Comparison of ENCODE assay signal across 20 cellular contexts in genomic region chr10:34736976-34737771, GRCh38.
DNase-seq lines count a peak whose midpoint lies in the region; ATAC-seq and TF ChIP-seq lines count a peak whose summit lies in the region.
"Had no signal": no experiment of that assay in that cellular context is flagged by ENCODE, and none has a peak within 500 bp of the region (broad histone marks: within the 10 kb centered on the region; RNA-seq: fewer than 3 reads in every experiment).

No MANE protein-coding gene starts in this region.

- H3K4me2 ChIP-seq in DND-41 (ENCODE audit: insufficient read depth, low read length), result no peak overlapping the region

- POLR2A ChIA-PET in CD8-positive, alpha-beta T cell (lab: Charles Lee), result no interaction called here

- DNase-seq in DND-41 (no peak), epithelial cell of proximal tubule (ENCODE audit: low read depth) (no peak), KBM-7 (no peak), DMS 273 treated with DMSO at 0.1 percent for 48 hours (lab: John Stamatoyannopoulos, UW) (no peak)
- DNase-seq in stimulated activated CD4-positive, alpha-beta T cell treated with anti-CD3 and anti-CD28 coated beads, Interleukin-4, amount 100 ng/mL, for 1 hour, result no peak
- no peak for DNase-seq in CD8-positive, alpha-beta T cell
- DNase-seq: activated CD8-positive, alpha-beta memory T cell treated with anti-CD3 and anti-CD28 coated beads for 24 hours; amygdala; erythroblast; islet precursor cell; NCI-H187 treated with DMSO at 0.1 percent for 48 hours; NCI-H69; stimulated activated naive CD4-positive, alpha-beta T cell; SW 1271 had no signal

- H2AFZ ChIP-seq in DND-41 (ENCODE audit: low read depth, low read length), result no peak overlapping the region

- intact Hi-C loops in CD8-positive, alpha-beta T cell (cut with DNase I, micrococcal nuclease), result no loop called here

- H3K4me3 Mint-ChIP-seq in nephron, result peak overlapping the region; percentile 17 to 59 (median 56)
- H3K4me3 Mint-ChIP-seq in CD8-positive, alpha-beta T cell, result no peak overlapping the region
- H3K4me3 Mint-ChIP-seq: activated T-helper 17 cell treated with anti-CD3 and anti-CD28 coated beads, Interleukin-2, amount 50 U/mL, for 72 hours; dendritic cell treated with granulocyte-macrophage colony-stimulating factor and Interleukin-4, amounts not matched to agents 40 ng/mL and 50 ng/mL, for 4 days had no signal

- no peaks in the 10 kb centered on the region for H3K27me3 ChIP-seq in DND-41 (ENCODE audit: insufficient read depth, low read length, poor library complexity)
- H3K27me3 ChIP-seq in CD8-positive, alpha-beta T cell (ENCODE audit: insufficient read depth, low read length), result no peaks in the 10 kb centered on the region

- peaks cover 29% of the 10 kb centered on the region for H3K4me1 ChIP-seq in DND-41 (ENCODE audit: insufficient read depth, low read length)
- H3K4me1 ChIP-seq in CD8-positive, alpha-beta T cell (ENCODE audit: insufficient read depth, low read length), result no peaks in the 10 kb centered on the region

- no peak for ATAC-seq in DND-41 (ENCODE audit: insufficient read depth, low read depth)
- no peak for ATAC-seq in CD8-positive, alpha-beta T cell
- ATAC-seq: activated T-helper 17 cell treated with anti-CD3 and anti-CD28 coated beads, Interleukin-2, amount 50 U/mL, for 72 hours had no signal

- no peaks in the 10 kb centered on the region for H3K27me3 Mint-ChIP-seq in nephron (ENCODE audit: low read depth)
- peaks cover 11% of the 10 kb centered on the region for H3K27me3 Mint-ChIP-seq in CD8-positive, alpha-beta T cell (ENCODE audit: low read depth)

- H3K79me2 ChIP-seq in DND-41 (ENCODE audit: insufficient read depth, low read length), result peaks cover 86% of the 10 kb centered on the region

- H3K4me1 Mint-ChIP-seq in nephron, result peaks cover 67% of the 10 kb centered on the region
- H3K4me1 Mint-ChIP-seq in CD8-positive, alpha-beta T cell (ENCODE audit: low read depth), result no peaks in the 10 kb centered on the region
- H3K4me1 Mint-ChIP-seq: activated T-helper 17 cell treated with anti-CD3 and anti-CD28 coated beads, Interleukin-2, amount 50 U/mL, for 72 hours had no signal

- H3K36me3 ChIP-seq in DND-41 (ENCODE audit: insufficient read depth, low read length) (no peaks in the 10 kb centered on the region), KOPT-K1 (ENCODE audit: insufficient read depth, low read length) (no peaks in the 10 kb centered on the region)
- no peaks in the 10 kb centered on the region for H3K36me3 ChIP-seq in CD8-positive, alpha-beta T cell (ENCODE audit: insufficient read depth, low read length)

- in situ Hi-C loops in KBM-7 (cut with MboI; ENCODE audit: low pct_unique_long_range_greater_than_20kb, low sequenced_read_pairs), result no loop called here

- H3K9ac ChIP-seq in DND-41 (ENCODE audit: low read depth, low read length), result no peak overlapping the region

- peaks cover 70% of the 10 kb centered on the region for H4K20me1 ChIP-seq in DND-41 (ENCODE audit: insufficient read depth, low read length)

- H3K4me3 ChIP-seq in DND-41 (ENCODE audit: low read depth in 1 of 2, low read length in 2 of 2) (no peak overlapping the region), epithelial cell of proximal tubule (ENCODE audit: low read depth, low read length) (peak overlapping the region; percentile 12)
- H3K4me3 ChIP-seq in CD8-positive, alpha-beta T cell (ENCODE audit: low read depth, low read length), result no peak overlapping the region

- H3K9me3 ChIP-seq in DND-41 (ENCODE audit: insufficient read depth, low read length, severe bottlenecking), result no peaks in the 10 kb centered on the region
- no peaks in the 10 kb centered on the region for H3K9me3 ChIP-seq in KOPT-K1 (ENCODE audit: insufficient read depth, low read length, poor library complexity, severe bottlenecking)
- H3K9me3 ChIP-seq in CD8-positive, alpha-beta T cell (ENCODE audit: low read length), result no peaks in the 10 kb centered on the region

- CTCF ChIA-PET in CD8-positive, alpha-beta T cell (lab: Charles Lee), result no interaction called here

- 0 out of 2 replicates have a peak overlapping the region, but pooled peaks have one; percentile 5 for H3K27ac ChIP-seq in DND-41 (ENCODE audit: low read length)
- peak overlapping the region; percentile 40 for H3K27ac ChIP-seq in KOPT-K1 (ENCODE audit: low read depth, low read length, poor library complexity, severe bottlenecking)
- H3K27ac ChIP-seq in CD8-positive, alpha-beta T cell (ENCODE audit: low read depth, low read length), result no peak overlapping the region
- H3K27ac ChIP-seq: HL-60, VCaP had no signal

- no peaks in the 10 kb centered on the region for H3K36me3 Mint-ChIP-seq in nephron (ENCODE audit: low read depth)
- H3K36me3 Mint-ChIP-seq in CD8-positive, alpha-beta T cell, result no peaks in the 10 kb centered on the region

- peak overlapping the region; percentile 88 to 96 (median 96) for H3K27ac Mint-ChIP-seq in nephron
- no peak overlapping the region for H3K27ac Mint-ChIP-seq in CD8-positive, alpha-beta T cell
- H3K27ac Mint-ChIP-seq: activated T-helper 17 cell treated with anti-CD3 and anti-CD28 coated beads, Interleukin-2, amount 50 U/mL, for 72 hours; dendritic cell treated with granulocyte-macrophage colony-stimulating factor and Interleukin-4, amounts not matched to agents 40 ng/mL and 50 ng/mL, for 4 days had no signal

- H3K9me3 Mint-ChIP-seq in nephron, result no peaks in the 10 kb centered on the region
- H3K9me3 Mint-ChIP-seq in CD8-positive, alpha-beta T cell, result no peaks in the 10 kb centered on the region
- H3K9me3 Mint-ChIP-seq: activated T-helper 17 cell treated with anti-CD3 and anti-CD28 coated beads, Interleukin-2, amount 50 U/mL, for 72 hours; dendritic cell treated with granulocyte-macrophage colony-stimulating factor and Interleukin-4, amounts not matched to agents 40 ng/mL and 50 ng/mL, for 4 days had no signal

- no peak for TF ChIP-seq CTCF in DND-41 (IDR thresholded peaks at IDR 0.05; ENCODE audit: borderline replicate concordance, extremely low read depth, low read length, poor library complexity, severe bottlenecking)
- no peak for TF ChIP-seq CTCF in epithelial cell of proximal tubule (conservative IDR thresholded peaks at IDR 0.05; ENCODE audit: low read depth, low read length)
- no peak for TF ChIP-seq CTCF in nephron (IDR thresholded peaks at IDR 0.05; ENCODE audit: unreplicated experiment in 3 of 3)
- no peak for TF ChIP-seq CTCF in CD8-positive, alpha-beta T cell (IDR thresholded peaks at IDR 0.05)
